In genomic region chr10:118497227-118497626, GRCh38 we compare ENCODE assay signal across 21 cellular contexts.
DNase-seq lines count a peak whose midpoint lies in the region; ATAC-seq, FAIRE-seq and TF ChIP-seq lines count a peak whose summit lies in the region.
"Had no signal": no experiment of that assay in that cellular context is flagged by ENCODE, and none has a peak within 500 bp of the region (broad histone marks: within the 10 kb centered on the region; RNA-seq: fewer than 3 reads in every experiment).

No MANE protein-coding gene starts in this region.

- no peak overlapping the region for H3K4me3 ChIP-seq in body of pancreas
- H3K4me3 ChIP-seq in kidney (ENCODE audit: low read length in 2 of 2) = peak overlapping the region; percentile 30 to 48
- H3K4me3 ChIP-seq in right cardiac atrium (ENCODE audit: low read length) = no peak overlapping the region
- H3K4me3 ChIP-seq: GM12878, GM23248 had no signal

- no peak overlapping the region for H3K9ac ChIP-seq in kidney (ENCODE audit: low read length in 2 of 2)
- H3K9ac ChIP-seq: GM23248 had no signal

- intact Hi-C loops in body of pancreas (cut with DNase I) (no loop called here), kidney (cut with DNase I) (no loop called here), right cardiac atrium (cut with DNase I) (no loop called here)

- no peaks in the 10 kb centered on the region for H3K36me3 ChIP-seq in body of pancreas (replicated peaks in 1 of 2; ENCODE audit: insufficient read depth in 1 of 2, low read depth in 2 of 2)
- no peaks in the 10 kb centered on the region for H3K36me3 ChIP-seq in kidney (ENCODE audit: control insufficient read depth in 1 of 2, insufficient read depth in 2 of 2, low read length in 2 of 2)

- peak; percentile 6 for DNase-seq in DMS 273 treated with DMSO at 0.1 percent for 48 hours (lab: John Stamatoyannopoulos, UW)
- peak; percentile 24 to 66 (median 43) for DNase-seq in body of pancreas
- no peak for DNase-seq in kidney
- no peak for DNase-seq in H4 (ENCODE audit: low spot score)
- no peak for DNase-seq in retina
- no peak for DNase-seq in SHP77 treated with DMSO at 0.1 percent for 48 hours (lab: John Stamatoyannopoulos, UW)
- DNase-seq in right cardiac atrium = no peak
- DNase-seq: 8988T; C1 segment of cervical spinal cord; Calu3; CD4-positive, alpha-beta memory T cell; COR-L47; DMS79; EL; GDM1; GM23248; H9 had no signal

- H3K27me3 ChIP-seq in body of pancreas (no peaks in the 10 kb centered on the region), right cardiac atrium (ENCODE audit: control insufficient read depth, insufficient read depth) (peaks cover 2% of the 10 kb centered on the region)

- no peak for TF ChIP-seq POLR2A in body of pancreas (IDR thresholded peaks at IDR 0.05)

- H3K4me1 ChIP-seq in body of pancreas (peaks cover 14% of the 10 kb centered on the region), kidney (ENCODE audit: control insufficient read depth in 1 of 2, insufficient read depth in 1 of 2, low read depth in 1 of 2, low read length in 2 of 2) (peaks cover 6% of the 10 kb centered on the region in 2 donors), right cardiac atrium (ENCODE audit: control insufficient read depth, insufficient read depth, low read length) (no peaks in the 10 kb centered on the region)

- H3K27ac ChIP-seq in body of pancreas (peak overlapping the region in 3 of 4 donors; percentile 36 to 72 (median 55)), kidney (ENCODE audit: low read depth in 2 of 2, low read length in 2 of 2) (no peak overlapping the region), right cardiac atrium (ENCODE audit: low read length) (no peak overlapping the region)
- H3K27ac ChIP-seq: GM23248 had no signal

- H3K9me3 ChIP-seq in body of pancreas = no peaks in the 10 kb centered on the region
- no peaks in the 10 kb centered on the region for H3K9me3 ChIP-seq in kidney (ENCODE audit: control insufficient read depth in 1 of 2, low read length in 2 of 2)
- no peaks in the 10 kb centered on the region for H3K9me3 ChIP-seq in right cardiac atrium (ENCODE audit: control insufficient read depth, low read length)

- no peak for TF ChIP-seq CTCF in body of pancreas (IDR thresholded peaks at IDR 0.05)
- TF ChIP-seq CTCF in kidney (IDR thresholded peaks at IDR 0.05; ENCODE audit: borderline replicate concordance, extremely low read depth, insufficient read depth) = no peak

- no peak for FAIRE-seq in kidney (lab: Jason Lieb, UNC)
- FAIRE-seq: GM12878, GM19239, H1 had no signal

- 45 to 58% methylated on average over 8 of the region's 8 CpGs for WGBS in body of pancreas, 2 donors
- 82% methylated on average over 8 of the region's 8 CpGs for WGBS in right cardiac atrium

- ATAC-seq in body of pancreas = peak; percentile 48
- ATAC-seq in right cardiac atrium = no peak
- ATAC-seq: GM12878, HCT116 had no signal

Comparison
In these comparisons a context has a peak if more than half of its experiments do, and no peak if none do; other contexts are left out.
1. DNase-seq: peak in DMS 273 treated with DMSO at 0.1 percent for 48 hours (single experiment) and body of pancreas (4 of 4); none in kidney (single experiment), H4 (single experiment), retina (single experiment), SHP77 treated with DMSO at 0.1 percent for 48 hours (single experiment) and right cardiac atrium (0 of 3).
2. H3K27ac ChIP-seq: peak in body of pancreas (3 of 4); none in kidney (0 of 2) and right cardiac atrium (single experiment).
3. H3K4me3 ChIP-seq: peak in kidney (2 of 2); none in body of pancreas (0 of 2) and right cardiac atrium (single experiment).